13 cellular contexts compared by ENCODE assay signal in the genomic region with DNA sequence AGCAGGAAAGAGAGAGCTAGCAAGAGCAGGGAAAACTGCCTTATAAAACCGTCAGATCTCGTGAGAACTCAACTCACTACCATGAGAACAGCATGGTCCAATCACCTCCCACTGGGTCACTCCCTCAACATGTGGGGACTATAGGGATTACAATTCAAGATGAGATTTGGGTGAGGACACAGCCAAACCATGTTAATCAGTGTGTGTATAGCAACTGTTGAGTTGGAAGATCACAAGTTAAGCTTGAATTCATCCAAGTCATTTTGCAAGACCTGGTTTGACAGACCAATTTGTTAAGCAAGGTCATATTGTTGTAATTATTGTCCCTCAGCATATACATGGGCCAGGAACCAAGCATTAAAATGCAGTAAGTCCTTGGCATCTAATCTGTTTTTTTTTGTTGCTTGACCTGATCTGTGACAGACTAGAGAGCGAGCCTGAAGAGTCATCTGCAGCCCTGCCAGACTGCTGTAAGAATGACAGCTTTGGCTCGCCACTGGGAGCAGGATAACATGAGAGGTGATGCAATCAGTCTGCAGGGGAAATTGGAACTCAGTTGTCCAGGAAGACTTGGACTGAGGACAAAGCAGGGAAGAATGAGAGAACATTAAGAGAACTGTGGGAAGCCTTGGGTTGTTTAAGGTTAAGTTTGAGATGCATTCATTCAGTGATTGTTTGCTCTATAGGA.
DNase-seq lines count a peak whose midpoint lies in the region; ATAC-seq and TF ChIP-seq lines count a peak whose summit lies in the region.
"Had no signal": no experiment of that assay in that cellular context is flagged by ENCODE, and none has a peak within 500 bp of the region (broad histone marks: within the 10 kb centered on the region; RNA-seq: fewer than 3 reads in every experiment).

No MANE protein-coding gene starts in this region.

- TF ChIP-seq POLR2A in heart left ventricle (IDR thresholded peaks at IDR 0.05) (no peak), Peyer's patch (IDR thresholded peaks at IDR 0.05) (no peak)

- no peak for ATAC-seq in GM23338
- ATAC-seq in heart left ventricle, result peak; percentile 81 to 100 (median 90)
- ATAC-seq: activated T-helper 17 cell treated with anti-CD3 and anti-CD28 coated beads, Interleukin-2, amount 50 U/mL, for 72 hours had no signal

- WGBS in heart left ventricle, 4 donors, result 25 to 47% (median 41%) methylated on average over 4 of the region's 4 CpGs

- H3K4me1 Mint-ChIP-seq in GM23338 (no peaks in the 10 kb centered on the region), neural progenitor cell (no peaks in the 10 kb centered on the region)
- H3K4me1 Mint-ChIP-seq: activated T-helper 17 cell treated with anti-CD3 and anti-CD28 coated beads, Interleukin-2, amount 50 U/mL, for 72 hours had no signal

- H3K79me2 ChIP-seq in GM23338 (replicated peaks; ENCODE audit: insufficient read depth), result no peaks in the 10 kb centered on the region
- H3K79me2 ChIP-seq in neural progenitor cell (ENCODE audit: low read depth), result no peaks in the 10 kb centered on the region

- H3K27me3 Mint-ChIP-seq in GM23338 (ENCODE audit: insufficient read depth, low read depth, poor library complexity), result peaks cover 1% of the 10 kb centered on the region
- no peaks in the 10 kb centered on the region for H3K27me3 Mint-ChIP-seq in neural progenitor cell (ENCODE audit: insufficient read depth, low read depth)
- H3K27me3 Mint-ChIP-seq: activated CD4-positive, alpha-beta memory T cell treated with anti-CD3 and anti-CD28 coated beads for 36 hours; activated T-helper 17 cell treated with anti-CD3 and anti-CD28 coated beads, Interleukin-2, amount 50 U/mL, for 72 hours; brain had no signal

- no peaks in the 10 kb centered on the region for H3K27me3 ChIP-seq in GM23338 (ENCODE audit: insufficient read depth)
- H3K27me3 ChIP-seq in heart left ventricle, result no peaks in the 10 kb centered on the region
- H3K27me3 ChIP-seq in neural progenitor cell, result no peaks in the 10 kb centered on the region
- no peaks in the 10 kb centered on the region for H3K27me3 ChIP-seq in Peyer's patch

- H3K4me1 ChIP-seq in GM23338 (ENCODE audit: insufficient read depth) (peaks cover 1% of the 10 kb centered on the region), heart left ventricle (peaks cover 0 to 4% (median 0%) of the 10 kb centered on the region in 12 donors), neural progenitor cell (no peaks in the 10 kb centered on the region), Peyer's patch (no peaks in the 10 kb centered on the region)

- H3K4me3 ChIP-seq in GM23338, result no peak overlapping the region
- no peak overlapping the region for H3K4me3 ChIP-seq in heart left ventricle
- no peak overlapping the region for H3K4me3 ChIP-seq in neural progenitor cell
- no peak overlapping the region for H3K4me3 ChIP-seq in Peyer's patch

- H3K9ac ChIP-seq in neural progenitor cell, result no peak overlapping the region

- DNase-seq in GM23338 (ENCODE audit: low spot score) (peak; percentile 6), SK-N-DZ (ENCODE audit: low spot score) (peak; percentile 19), heart left ventricle (peak in 4 of 5 donors; percentile 12 to 73 (median 54)), neural progenitor cell (ENCODE audit: low spot score) (peak; percentile 15), superior temporal gyrus (ENCODE audit: extremely low spot score) (no peak), amygdala (lab: John Stamatoyannopoulos, UW) (no peak), A172 (ENCODE audit: low spot score) (no peak), Peyer's patch (no peak)
- DNase-seq: activated CD4-positive, alpha-beta memory T cell treated with anti-CD3 and anti-CD28 coated beads for 36 hours; NCI-H1105; occipital lobe had no signal

- H3K27ac ChIP-seq in GM23338 (ENCODE audit: low read depth), result no peak overlapping the region
- H3K27ac ChIP-seq in heart left ventricle, result no peak overlapping the region
- no peak overlapping the region for H3K27ac ChIP-seq in neural progenitor cell
- H3K27ac ChIP-seq in Peyer's patch, result no peak overlapping the region

- H3K9me2 ChIP-seq in GM23338 (ENCODE audit: insufficient read depth), result peaks cover 17% of the 10 kb centered on the region; the same call in 1 of the 2 replicates

- no peaks in the 10 kb centered on the region; the same call in 1 of the 2 replicates for H3K36me3 ChIP-seq in GM23338 (ENCODE audit: insufficient read depth)
- no peaks in the 10 kb centered on the region for H3K36me3 ChIP-seq in heart left ventricle
- H3K36me3 ChIP-seq in neural progenitor cell, result no peaks in the 10 kb centered on the region
- H3K36me3 ChIP-seq in Peyer's patch, result no peaks in the 10 kb centered on the region

- H3K9me3 Mint-ChIP-seq in GM23338 (peaks cover 87% of the 10 kb centered on the region), neural progenitor cell (peaks cover 9% of the 10 kb centered on the region)

- no peak overlapping the region for H3K4me2 ChIP-seq in GM23338
- no peak overlapping the region for H3K4me2 ChIP-seq in neural progenitor cell

- H3K9me3 ChIP-seq in heart left ventricle, result peaks cover 0 to 14% (median 2%) of the 10 kb centered on the region in 12 donors
- H3K9me3 ChIP-seq in neural progenitor cell (ENCODE audit: low read depth), result no peaks in the 10 kb centered on the region
- H3K9me3 ChIP-seq in Peyer's patch, result peaks cover 0 to 8% (median 0%) of the 10 kb centered on the region in 4 donors

- peaks cover 30% of the 10 kb centered on the region for H3K36me3 Mint-ChIP-seq in GM23338 (ENCODE audit: low read depth)
- no peaks in the 10 kb centered on the region for H3K36me3 Mint-ChIP-seq in neural progenitor cell
- H3K36me3 Mint-ChIP-seq: activated CD4-positive, alpha-beta memory T cell treated with anti-CD3 and anti-CD28 coated beads for 36 hours had no signal

- no peak overlapping the region for H3K4me3 Mint-ChIP-seq in GM23338
- H3K4me3 Mint-ChIP-seq in neural progenitor cell, result no peak overlapping the region
- H3K4me3 Mint-ChIP-seq: activated CD4-positive, alpha-beta memory T cell treated with anti-CD3 and anti-CD28 coated beads for 36 hours; activated T-helper 17 cell treated with anti-CD3 and anti-CD28 coated beads, Interleukin-2, amount 50 U/mL, for 72 hours; brain had no signal

- H2AFZ ChIP-seq in GM23338 (peak overlapping the region; percentile 69), neural progenitor cell (replicated peaks) (no peak overlapping the region)

- intact Hi-C loops in heart left ventricle (cut with DNase I), result no loop called here

- H3K27ac Mint-ChIP-seq in GM23338 (no peak overlapping the region), neural progenitor cell (no peak overlapping the region)
- H3K27ac Mint-ChIP-seq: activated CD4-positive, alpha-beta memory T cell treated with anti-CD3 and anti-CD28 coated beads for 36 hours; activated T-helper 17 cell treated with anti-CD3 and anti-CD28 coated beads, Interleukin-2, amount 50 U/mL, for 72 hours had no signal

- no peaks in the 10 kb centered on the region for H3F3A ChIP-seq in GM23338 (replicated peaks; ENCODE audit: low read depth)
- H3F3A ChIP-seq in neural progenitor cell (ENCODE audit: low read depth), result no peaks in the 10 kb centered on the region

- no peak for TF ChIP-seq CTCF in GM23338 (conservative IDR thresholded peaks at IDR 0.05; ENCODE audit: low read depth in 2 of 2)
- no peak for TF ChIP-seq CTCF in heart left ventricle (IDR thresholded peaks at IDR 0.05)
- no peak for TF ChIP-seq CTCF in neural progenitor cell (IDR thresholded peaks at IDR 0.05)
- no peak for TF ChIP-seq CTCF in Peyer's patch (IDR thresholded peaks at IDR 0.05)

- H4K20me1 ChIP-seq in GM23338 (replicated peaks; ENCODE audit: insufficient read depth) (no peaks in the 10 kb centered on the region), neural progenitor cell (ENCODE audit: low read depth) (no peaks in the 10 kb centered on the region)

TF ChIP-seq in GM23338, 12 proteins besides CTCF, POLR2A, EP300 and RAD21 (continues in another document):
- no peak for TF ChIP-seq NANOG (IDR thresholded peaks at IDR 0.05; ENCODE audit: borderline replicate concordance)
- no peak for TF ChIP-seq STAT1 (IDR thresholded peaks at IDR 0.05; ENCODE audit: unreplicated experiment)
- TF ChIP-seq CREB1 (CRISPR knock-in tag; IDR thresholded peaks at IDR 0.05; ENCODE audit: low read depth), result no peak

Comparison
In these comparisons a context has a peak if more than half of its experiments do, and no peak if none do; other contexts are left out.
1. DNase-seq: peak in GM23338 (single experiment), SK-N-DZ (single experiment), heart left ventricle (4 of 5) and neural progenitor cell (single experiment); none in superior temporal gyrus (single experiment), amygdala (0 of 56), A172 (single experiment) and Peyer's patch (0 of 3).